In genomic region chr12:7921181-7921580, GRCh38 we compare ENCODE assay signal across 8 cellular contexts. TPM values are rescaled to one million over a fixed set of nuclear protein-coding genes. Genes with fewer than 3 reads are reported as not detected.
"Had no signal": no experiment of that assay in that cellular context is flagged by ENCODE, and none has a peak within 500 bp of the region (broad histone marks: within the 10 kb centered on the region; RNA-seq: fewer than 3 reads in every experiment).

No MANE protein-coding gene starts in this region.

RNA-seq across cellular contexts. Expression of gene SLC2A14, which starts 48.5 kb away (rescaled TPM):
- total RNA-seq: endothelial cell of umbilical vein; left ventricle myocardium superior; lung microvascular endothelial cell; renal cortical epithelial cell; stomach; T-helper 2 cell treated with Interferon-gamma antibody and Interleukin-4, amounts not matched to agents 100 ng/mL and 5 ng/mL, for 36 hours had no signal
- polyA plus RNA-seq: endothelial cell of umbilical vein, esophagus, neural cell had no signal
